Comparison of ENCODE assay signal across 8 cellular contexts in the genomic region with DNA sequence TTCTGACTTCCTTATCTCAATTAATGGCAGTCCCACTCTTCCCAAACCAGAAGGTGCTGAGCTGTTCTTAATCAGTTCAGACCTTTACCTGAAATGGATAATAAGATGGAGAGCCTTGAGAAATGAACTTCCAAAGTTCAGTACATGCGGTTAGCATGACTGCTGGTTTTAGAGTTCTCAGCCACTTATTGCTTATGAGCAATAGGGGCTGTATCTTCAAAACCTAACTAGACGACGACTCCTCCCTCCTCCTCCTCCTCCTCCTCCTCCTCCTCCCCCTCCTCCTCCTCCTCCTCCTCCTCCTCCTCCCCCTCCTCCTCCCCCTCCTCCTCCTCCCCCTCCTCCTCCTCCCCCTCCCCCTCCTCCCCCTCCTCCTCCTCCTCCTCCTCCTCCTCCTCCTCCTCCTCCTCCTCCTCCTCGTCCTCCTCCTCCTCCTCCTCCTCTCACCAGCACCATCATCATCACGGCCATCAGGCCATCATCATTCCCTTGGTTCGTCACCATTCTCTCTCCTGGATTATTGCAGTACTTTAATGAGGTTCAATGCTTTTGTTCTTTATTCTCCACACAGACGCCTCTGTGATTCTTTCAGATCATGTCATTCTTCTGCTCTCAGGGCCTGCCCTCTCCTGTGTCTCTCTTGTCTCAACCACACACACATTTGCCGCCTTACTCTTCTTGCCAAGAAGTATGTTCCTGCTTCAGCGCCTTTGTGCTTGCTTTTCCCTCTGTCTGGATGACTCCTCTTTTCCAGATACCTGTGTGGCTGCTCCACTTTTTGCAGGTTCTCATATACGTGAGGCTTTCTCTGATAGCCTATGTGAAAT. TPM values are rescaled to one million over a fixed set of nuclear protein-coding genes. Genes with fewer than 3 reads are reported as not detected.
DNase-seq lines count a peak whose midpoint lies in the region; ATAC-seq and TF ChIP-seq lines count a peak whose summit lies in the region.

No MANE protein-coding gene starts in this region.

- no peaks in the 10 kb centered on the region for H3K36me3 ChIP-seq in KOPT-K1 (ENCODE audit: insufficient read depth, low read length)

- ATAC-seq in natural killer cell (no peak), GM19023 (IDR thresholded peaks at IDR 0.05; ENCODE audit: unreplicated experiment) (no peak)

- peaks cover 8% of the 10 kb centered on the region for H3K27me3 Mint-ChIP-seq in brain
- H3K27me3 Mint-ChIP-seq in natural killer cell (ENCODE audit: low read depth in 2 of 2): no peaks in the 10 kb centered on the region

- intact Hi-C loops in natural killer cell (cut with micrococcal nuclease): loop anchor here (5.0 kb wide), 2 partner anchors 32 to 1758 kb away; partner anchors contain the start of gene DCAF5

- H3K4me3 Mint-ChIP-seq in brain (peak overlapping the region; percentile 91 to 99 (median 97)), natural killer cell (peak overlapping the region; percentile 93)

- peaks cover 31% of the 10 kb centered on the region for H3K36me3 Mint-ChIP-seq in brain
- no peaks in the 10 kb centered on the region for H3K36me3 Mint-ChIP-seq in natural killer cell

- TF ChIP-seq CTCF in brain (conservative IDR thresholded peaks at IDR 0.05) (no peak), natural killer cell (IDR thresholded peaks at IDR 0.05) (no peak)

- peak overlapping the region; percentile 61 to 99 (median 96) for H3K27ac Mint-ChIP-seq in brain
- peak overlapping the region; percentile 92 to 100 for H3K27ac Mint-ChIP-seq in natural killer cell

- DNase-seq in DMS114 treated with DMSO at 0.1 percent for 48 hours (lab: John Stamatoyannopoulos, UW; ENCODE audit: unreplicated experiment) (peak; percentile 11), natural killer cell (no peak), NCI-H1436 (lab: John Stamatoyannopoulos, UW) (no peak)
- DNase-seq in activated CD4-positive, CD25-positive, alpha-beta regulatory T cell (lab: John Stamatoyannopoulos, UW): no peak
- DNase-seq in activated effector memory CD4-positive, alpha-beta T cell treated with anti-CD3 and anti-CD28 coated beads, Interleukin-2, amount 50 U/mL, for 16 hours: no peak

- H3K4me1 Mint-ChIP-seq in brain (peaks cover 61% of the 10 kb centered on the region), natural killer cell (peaks cover 53 to 57% of the 10 kb centered on the region in 2 donors)

- no peaks in the 10 kb centered on the region for H3K9me3 ChIP-seq in KOPT-K1 (ENCODE audit: insufficient read depth, low read length, poor library complexity, severe bottlenecking)

- H3K27ac ChIP-seq in KOPT-K1 (ENCODE audit: low read depth, low read length, poor library complexity, severe bottlenecking): peak overlapping the region; percentile 10

- H3K9me3 Mint-ChIP-seq in brain (peaks cover 0 to 1% (median 0%) of the 10 kb centered on the region in 5 experiments), natural killer cell (no peaks in the 10 kb centered on the region)

RNA-seq across cellular contexts. Expression of gene PCNX1, which starts 2.7 kb away (rescaled TPM):
- polyA plus RNA-seq in brain (ENCODE audit: insufficient read depth, low read depth, low replicate concordance): 8.5 TPM
- 100 to 1,000 TPM in 2 of 3 donors, 10 to 100 TPM in 1; 79.8 to 124 (median 119) TPM for total RNA-seq in natural killer cell
